ENCODE assay signal across 27 cellular contexts in genomic region chr5:179334017-179334765, GRCh38. TPM values are rescaled to one million over a fixed set of nuclear protein-coding genes. Genes with fewer than 3 reads are reported as not detected.
"Had no signal": no experiment of that assay in that cellular context is flagged by ENCODE, and none has a peak within 500 bp of the region (broad histone marks: within the 10 kb centered on the region; RNA-seq: fewer than 3 reads in every experiment).

No MANE protein-coding gene starts in this region.

- H3K27ac ChIP-seq: breast epithelium, Peyer's patch, RWPE1, VCaP had no signal

- H3K4me1 ChIP-seq: breast epithelium, Peyer's patch had no signal

- H3K4me3 ChIP-seq: breast epithelium, Peyer's patch had no signal

- DNase-seq: activated CD4-positive, alpha-beta memory T cell treated with anti-CD3 and anti-CD28 coated beads for 36 hours; activated CD4-positive, alpha-beta T cell treated with anti-CD3 and anti-CD28 coated beads, Interleukin-2, amount 10 ng/mL, durations not matched to agents 7 days and 5 days; activated CD4-positive, CD25-positive, alpha-beta regulatory T cell; activated CD8-positive, alpha-beta memory T cell treated with anti-CD3 and anti-CD28 coated beads for 24 hours; activated gamma-delta T cell; activated naive CD4-positive, alpha-beta T cell treated with anti-CD3 and anti-CD28 coated beads for 36 hours; activated T-cell treated with anti-CD3 and anti-CD28 coated beads, Interleukin-2, amount 50 U/mL, for 4 hours; caudate nucleus; Kasumi-1; KBM-7; NCI-H1048; NCI-H146; NCI-H187 treated with DMSO at 0.1 percent for 48 hours; NCI-H2081 treated with DMSO at 0.1 percent for 48 hours; NCI-H2171; NCI-H2227 treated with DMSO at 0.1 percent for 48 hours; NCI-H446 treated with DMSO at 0.1 percent for 48 hours; NCI-H524 treated with DMSO at 0.1 percent for 48 hours; NCI-H774; NK-92 treated with Interleukin-12 subunit alpha and Interleukin-12 subunit beta, amount 100 ng/mL, for 24 hours; Peyer's patch; SHP77 treated with DMSO at 0.1 percent for 48 hours; T-helper 2 cell had no signal

- H3K27me3 ChIP-seq: breast epithelium, Peyer's patch had no signal

- H3K9me3 ChIP-seq: breast epithelium, Peyer's patch had no signal

- H3K36me3 ChIP-seq: breast epithelium, Peyer's patch had no signal

- ATAC-seq: activated T-cell treated with anti-CD3 and anti-CD28 coated beads, Interleukin-2, amount 50 U/mL, for 4 hours had no signal

RNA-seq across cellular contexts. Expression of gene ADAMTS2, which starts 11.1 kb away (rescaled TPM):
- total RNA-seq: activated CD4-positive, alpha-beta memory T cell treated with anti-CD3 and anti-CD28 coated beads for 36 hours; activated CD4-positive, alpha-beta T cell treated with anti-CD3 and anti-CD28 coated beads, Interleukin-2, amount 10 ng/mL, durations not matched to agents 7 days and 5 days; activated naive CD4-positive, alpha-beta T cell treated with anti-CD3 and anti-CD28 coated beads for 36 hours; SK-MEL-5 had no signal
